In the genomic region with DNA sequence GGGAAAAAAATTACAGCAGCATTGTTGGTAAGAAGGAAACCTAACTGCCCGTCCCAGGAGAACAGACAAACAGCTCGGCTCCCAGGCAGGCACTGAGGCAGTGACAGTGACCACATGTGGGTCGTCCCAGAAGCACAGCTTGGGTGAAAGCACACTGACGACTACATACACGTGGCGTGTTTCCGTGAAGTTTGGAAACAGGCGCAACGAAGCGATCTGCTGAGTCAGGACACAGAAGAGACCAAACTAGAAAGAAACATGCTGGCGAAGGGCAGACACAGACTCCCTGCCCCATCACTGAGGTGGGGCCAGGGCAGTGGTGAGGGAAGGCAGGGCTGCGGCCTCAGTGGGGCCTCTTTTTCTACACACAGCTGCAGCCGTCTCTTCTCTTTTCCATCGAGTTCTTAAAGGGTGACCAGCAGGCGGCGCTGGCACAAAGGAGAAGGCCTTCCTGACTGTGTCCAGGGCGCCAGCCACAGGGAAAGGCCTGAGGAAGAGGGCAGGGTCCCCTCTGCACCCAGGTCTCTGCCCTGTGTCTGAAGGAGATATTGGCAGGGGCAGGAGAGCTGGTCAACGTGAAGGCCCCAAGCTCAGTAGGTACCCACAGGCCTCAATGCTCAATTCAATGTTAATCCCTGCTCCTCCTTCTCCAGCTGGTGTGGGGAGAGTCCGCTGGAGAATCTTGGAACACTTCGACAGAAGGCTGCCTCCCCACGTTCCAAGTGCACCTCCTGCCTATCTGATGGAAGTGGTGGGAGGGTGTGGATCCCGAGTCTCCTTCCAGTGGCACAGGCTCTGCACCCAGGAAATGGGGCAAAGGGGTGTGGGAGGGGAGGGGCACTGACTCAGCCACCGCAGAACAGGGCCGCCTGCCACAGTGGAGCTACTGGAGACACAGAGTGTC, we compare ENCODE assay signal across 8 cellular contexts. TPM values are rescaled to one million over a fixed set of nuclear protein-coding genes. Genes with fewer than 3 reads are reported as not detected.
DNase-seq lines count a peak whose midpoint lies in the region; ATAC-seq and TF ChIP-seq lines count a peak whose summit lies in the region.

No MANE protein-coding gene starts in this region.

- no peaks in the 10 kb centered on the region for H3K27me3 ChIP-seq in right lobe of liver

- no peaks in the 10 kb centered on the region for H3K9me3 ChIP-seq in right lobe of liver

- H3K36me3 Mint-ChIP-seq in stimulated activated naive B cell treated with anti-CD40 and anti-IgM and Interleukin-4, amounts not matched to agents 10 μg/mL and 1 μg/mL and 100 μg/mL, for 72 hours = peaks cover 46 to 63% of the 10 kb centered on the region in 2 donors

- H3K4me3 ChIP-seq in right lobe of liver = no peak overlapping the region

- H3K27me3 Mint-ChIP-seq in stimulated activated naive B cell treated with anti-CD40 and anti-IgM and Interleukin-4, amounts not matched to agents 10 μg/mL and 1 μg/mL and 100 μg/mL, for 72 hours = no peaks in the 10 kb centered on the region

- peaks cover 0 to 14% (median 7%) of the 10 kb centered on the region in 4 donors for H3K4me1 ChIP-seq in right lobe of liver

- no peak overlapping the region for H3K27ac Mint-ChIP-seq in stimulated activated naive B cell treated with anti-CD40 and anti-IgM and Interleukin-4, amounts not matched to agents 10 μg/mL and 1 μg/mL and 100 μg/mL, for 72 hours

- no peaks in the 10 kb centered on the region for H3K9me3 Mint-ChIP-seq in stimulated activated naive B cell treated with anti-CD40 and anti-IgM and Interleukin-4, amounts not matched to agents 10 μg/mL and 1 μg/mL and 100 μg/mL, for 72 hours

- H3K36me3 ChIP-seq in right lobe of liver = peaks cover 0 to 67% (median 34%) of the 10 kb centered on the region in 4 donors

- peaks cover 23 to 28% of the 10 kb centered on the region in 2 donors for H3K4me1 Mint-ChIP-seq in stimulated activated naive B cell treated with anti-CD40 and anti-IgM and Interleukin-4, amounts not matched to agents 10 μg/mL and 1 μg/mL and 100 μg/mL, for 72 hours

- TF ChIP-seq POLR2A in right lobe of liver (IDR thresholded peaks at IDR 0.05) = no peak

- no peak overlapping the region for H3K27ac ChIP-seq in right lobe of liver

- WGBS in right lobe of liver (ENCODE audit: insufficient coverage, low coverage, low lambda C conversion rate, missing lambda C conversion rate) = 36% methylated on average over 8 of the region's 24 CpGs

- intact Hi-C loops in right lobe of liver (cut with DNase I) = loop anchor here (5.0 to 10.0 kb wide), 2 partner anchors 55 to 178 kb away; a partner anchor contains a TSS

- no peak for DNase-seq in activated CD4-positive, CD25-positive, alpha-beta regulatory T cell treated with anti-CD3 and anti-CD28 coated beads, Interleukin-2, amount 50 U/mL, for 72 hours
- DNase-seq in NCI-H2029 (lab: John Stamatoyannopoulos, UW) = peak; percentile 58
- peak; percentile 18 for DNase-seq in activated CD4-positive, alpha-beta T cell treated with anti-CD3 and anti-CD28 coated beads for 1 hour
- DNase-seq in ecto neural progenitor cell (ENCODE audit: low spot score) = peak; percentile 86
- DNase-seq in right lobe of liver = peak; percentile 78 to 83 (median 81)
- DNase-seq in stimulated activated naive B cell treated with anti-CD40 and anti-IgM and Interleukin-4, amounts not matched to agents 10 μg/mL and 1 μg/mL and 100 μg/mL, for 72 hours = no peak

- TF ChIP-seq CTCF in right lobe of liver (IDR thresholded peaks at IDR 0.05) = peak; percentile 71 to 81 (median 78)

- no peak overlapping the region for H3K4me3 Mint-ChIP-seq in stimulated activated naive B cell treated with anti-CD40 and anti-IgM and Interleukin-4, amounts not matched to agents 10 μg/mL and 1 μg/mL and 100 μg/mL, for 72 hours

- ATAC-seq in activated CD4-positive, CD25-positive, alpha-beta regulatory T cell treated with anti-CD3 and anti-CD28 coated beads, Interleukin-2, amount 50 U/mL, for 24 hours = peak; percentile 51 to 70
- ATAC-seq in right lobe of liver = peak; percentile 57 to 66 (median 64)
- peak; percentile 59 to 63 for ATAC-seq in stimulated activated naive B cell treated with anti-CD40 and anti-IgM and Interleukin-4, amounts not matched to agents 10 μg/mL and 1 μg/mL and 100 μg/mL, for 72 hours (replicated peaks)
- ATAC-seq in HG03354 (IDR thresholded peaks at IDR 0.05; ENCODE audit: poor library complexity, severe bottlenecking, unreplicated experiment) = no peak

RNA-seq across cellular contexts. Expression of a gene that starts 19.9 kb away (rescaled TPM):
- total RNA-seq in right lobe of liver = 10 to 100 TPM; 17.3 to 44.7 (median 22.7) TPM

RNA-seq across cellular contexts. Expression of a gene that starts 45.2 kb away (rescaled TPM):
- 10 to 100 TPM; 37.6 to 76.0 (median 56.9) TPM for total RNA-seq in right lobe of liver

Comparison
In these comparisons a context has a peak if more than half of its experiments do, and no peak if none do; other contexts are left out.
1. DNase-seq: peak in NCI-H2029 (single experiment), activated CD4-positive, alpha-beta T cell treated with anti-CD3 and anti-CD28 coated beads for 1 hour (single experiment), ecto neural progenitor cell (single experiment) and right lobe of liver (3 of 3); none in activated CD4-positive, CD25-positive, alpha-beta regulatory T cell treated with anti-CD3 and anti-CD28 coated beads, Interleukin-2, amount 50 U/mL, for 72 hours (single experiment) and stimulated activated naive B cell treated with anti-CD40 and anti-IgM and Interleukin-4, amounts not matched to agents 10 μg/mL and 1 μg/mL and 100 μg/mL, for 72 hours (single experiment).